In the genomic region with DNA sequence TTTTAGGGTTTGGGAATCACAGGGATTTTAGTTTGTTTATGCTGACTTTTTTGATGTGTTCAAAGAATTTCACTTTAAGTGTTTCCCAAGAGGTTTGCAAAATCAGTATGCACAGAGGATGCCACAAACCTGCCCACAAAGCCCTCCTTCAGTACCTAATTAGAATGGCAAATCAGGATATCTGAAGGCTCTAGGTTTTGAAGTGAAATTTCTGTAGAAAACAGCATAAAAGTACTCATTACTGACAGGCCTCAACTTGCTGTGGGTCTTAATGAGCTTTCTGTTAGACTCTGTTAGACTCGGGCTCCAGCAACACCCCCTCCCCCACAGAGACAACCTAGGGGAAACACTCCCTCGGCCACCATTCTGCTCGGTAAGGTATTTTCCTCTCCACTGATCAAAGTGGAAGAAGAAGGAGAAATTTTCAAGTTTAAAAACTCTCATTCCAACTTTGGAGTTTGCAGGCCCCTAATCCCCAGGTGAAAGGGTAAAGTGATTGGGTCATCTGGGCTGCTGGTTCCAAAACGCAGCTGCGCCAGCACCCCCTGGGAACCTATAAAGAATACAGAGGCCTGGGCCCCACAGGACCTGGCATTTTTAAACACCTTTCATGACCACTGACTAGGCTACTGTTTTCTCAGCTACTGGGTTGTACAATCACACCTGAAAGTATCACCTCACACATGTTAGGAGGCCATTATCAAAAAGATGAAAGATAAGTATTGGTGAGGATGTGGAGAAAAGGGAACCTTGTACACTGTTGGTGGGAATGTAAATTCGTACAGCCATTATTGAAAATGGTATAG, we compare ENCODE assay signal across 10 cellular contexts.
DNase-seq lines count a peak whose midpoint lies in the region; ATAC-seq and TF ChIP-seq lines count a peak whose summit lies in the region.
"Had no signal": no experiment of that assay in that cellular context is flagged by ENCODE, and none has a peak within 500 bp of the region (broad histone marks: within the 10 kb centered on the region; RNA-seq: fewer than 3 reads in every experiment).

No MANE protein-coding gene starts in this region.

- H3K9me3 ChIP-seq in OCI-LY7 (ENCODE audit: low read length) = no peaks in the 10 kb centered on the region
- no peaks in the 10 kb centered on the region for H3K9me3 ChIP-seq in thyroid gland
- H3K9me3 ChIP-seq in naive thymus-derived CD4-positive, alpha-beta T cell (ENCODE audit: control insufficient read depth in 2 of 3, low read length in 3 of 3) = no peaks in the 10 kb centered on the region
- H3K9me3 ChIP-seq: gastroesophageal sphincter, neutrophil had no signal

- CTCF ChIA-PET in OCI-LY7 (lab: Charles Lee; ENCODE audit: unreplicated experiment) = no interaction called here
- CTCF ChIA-PET in naive thymus-derived CD4-positive, alpha-beta T cell (lab: Charles Lee) = no interaction called here
- CTCF ChIA-PET in activated CD4-positive, alpha-beta T cell treated with anti-CD3 and anti-CD28 coated beads, Interleukin-2, amount 10 ng/mL, durations not matched to agents 7 days and 5 days (lab: Charles Lee) = interaction anchor here (0.6 to 1.3 kb wide), 4 partner anchors 9 to 564 kb away, joined by 3 to 4 read pairs (median 3); no protein-coding TSS in a partner anchor

- TF ChIP-seq CTCF in OCI-LY7 (conservative IDR thresholded peaks at IDR 0.05; ENCODE audit: low read length) (no peak), thyroid gland (IDR thresholded peaks at IDR 0.05) (no peak)

- no peaks in the 10 kb centered on the region for H3K9me3 Mint-ChIP-seq in activated naive CD8-positive, alpha-beta T cell treated with anti-CD3 and anti-CD28 coated beads, Interleukin-2, amount 50 U/mL, for 24 hours
- no peaks in the 10 kb centered on the region for H3K9me3 Mint-ChIP-seq in activated naive CD8-positive, alpha-beta T cell treated with anti-CD3 and anti-CD28 coated beads for 36 hours
- no peaks in the 10 kb centered on the region for H3K9me3 Mint-ChIP-seq in naive thymus-derived CD4-positive, alpha-beta T cell
- H3K9me3 Mint-ChIP-seq in activated CD4-positive, alpha-beta T cell treated with anti-CD3 and anti-CD28 coated beads, Interleukin-2, amount 10 ng/mL, durations not matched to agents 7 days and 5 days = no peaks in the 10 kb centered on the region

- BruUV-seq in OCI-LY7 (replicated peaks; lab: Mats Ljungman, UMichigan) = no TSS peak

- H3K36me3 ChIP-seq in OCI-LY7 (ENCODE audit: insufficient read depth, low read length) (no peaks in the 10 kb centered on the region), thyroid gland (no peaks in the 10 kb centered on the region)
- H3K36me3 ChIP-seq in naive thymus-derived CD4-positive, alpha-beta T cell (ENCODE audit: control insufficient read depth in 2 of 3, insufficient read depth in 3 of 3, low read length in 3 of 3) = no peaks in the 10 kb centered on the region
- H3K36me3 ChIP-seq: gastroesophageal sphincter, neutrophil had no signal

- DNase-seq in activated naive CD8-positive, alpha-beta T cell treated with anti-CD3 and anti-CD28 coated beads, Interleukin-2, amount 50 U/mL, for 24 hours = no peak
- DNase-seq in activated naive CD8-positive, alpha-beta T cell treated with anti-CD3 and anti-CD28 coated beads for 36 hours = no peak
- DNase-seq in OCI-LY7 (ENCODE audit: low spot score) = no peak
- peak; percentile 45 to 53 for DNase-seq in thyroid gland
- no peak for DNase-seq in ureter (ENCODE audit: low spot score)
- no peak for DNase-seq in naive thymus-derived CD4-positive, alpha-beta T cell
- DNase-seq in activated CD4-positive, alpha-beta T cell treated with anti-CD3 and anti-CD28 coated beads, Interleukin-2, amount 10 ng/mL, durations not matched to agents 7 days and 5 days = no peak

- H3K79me2 ChIP-seq in OCI-LY7 (ENCODE audit: insufficient read depth, low read depth, low read length) = no peaks in the 10 kb centered on the region

- H3K4me1 ChIP-seq in OCI-LY7 (ENCODE audit: insufficient read depth, low read length, poor library complexity, severe bottlenecking) (peaks cover 9% of the 10 kb centered on the region), thyroid gland (peaks cover 6 to 11% of the 10 kb centered on the region in 2 donors)
- H3K4me1 ChIP-seq in naive thymus-derived CD4-positive, alpha-beta T cell (ENCODE audit: control insufficient read depth in 2 of 2, insufficient read depth in 2 of 2, low read length in 2 of 2) = no peaks in the 10 kb centered on the region

- no peaks in the 10 kb centered on the region for H4K20me1 ChIP-seq in OCI-LY7 (ENCODE audit: insufficient read depth, low read length)

- H3K27ac ChIP-seq in OCI-LY7 (ENCODE audit: low read depth, low read length, poor library complexity, severe bottlenecking) (no peak overlapping the region), thyroid gland (peak overlapping the region; percentile 32 to 71 (median 47))
- no peak overlapping the region for H3K27ac ChIP-seq in naive thymus-derived CD4-positive, alpha-beta T cell (ENCODE audit: low read depth, low read length)
- H3K27ac ChIP-seq: gastroesophageal sphincter, neutrophil had no signal

- no peaks in the 10 kb centered on the region for H3K27me3 Mint-ChIP-seq in activated naive CD8-positive, alpha-beta T cell treated with anti-CD3 and anti-CD28 coated beads, Interleukin-2, amount 50 U/mL, for 24 hours
- no peaks in the 10 kb centered on the region for H3K27me3 Mint-ChIP-seq in activated naive CD8-positive, alpha-beta T cell treated with anti-CD3 and anti-CD28 coated beads for 36 hours
- peaks cover 0 to 3% (median 0%) of the 10 kb centered on the region in 5 donors for H3K27me3 Mint-ChIP-seq in naive thymus-derived CD4-positive, alpha-beta T cell
- H3K27me3 Mint-ChIP-seq in activated CD4-positive, alpha-beta T cell treated with anti-CD3 and anti-CD28 coated beads, Interleukin-2, amount 10 ng/mL, durations not matched to agents 7 days and 5 days = no peaks in the 10 kb centered on the region

- no peak overlapping the region for H3K4me2 ChIP-seq in OCI-LY7 (ENCODE audit: low read length)

- ATAC-seq in activated naive CD8-positive, alpha-beta T cell treated with anti-CD3 and anti-CD28 coated beads, Interleukin-2, amount 50 U/mL, for 24 hours = peak; percentile 50
- ATAC-seq in HG02885 (IDR thresholded peaks at IDR 0.05; ENCODE audit: poor library complexity, unreplicated experiment) = peak; percentile 66
- ATAC-seq in naive thymus-derived CD4-positive, alpha-beta T cell = no peak

- intact Hi-C loops in OCI-LY7 (cut with micrococcal nuclease; ENCODE audit: unreplicated experiment) (loop anchor here (10.0 kb wide), 1 partner anchor 578 kb away; no protein-coding TSS in a partner anchor), thyroid gland (cut with DNase I) (loop anchor here (5.0 to 10.0 kb wide), 2 partner anchors 68 to 121 kb away; partner anchors contain the start of gene PLEKHA7)
- intact Hi-C loops in naive thymus-derived CD4-positive, alpha-beta T cell (cut with micrococcal nuclease) = loop anchor here in 1 of 2 donors (1.0 kb wide), 1 partner anchor 117 kb away; no protein-coding TSS in a partner anchor

- H3K36me3 Mint-ChIP-seq in activated naive CD8-positive, alpha-beta T cell treated with anti-CD3 and anti-CD28 coated beads, Interleukin-2, amount 50 U/mL, for 24 hours (ENCODE audit: low read depth) = no peaks in the 10 kb centered on the region
- no peaks in the 10 kb centered on the region for H3K36me3 Mint-ChIP-seq in activated naive CD8-positive, alpha-beta T cell treated with anti-CD3 and anti-CD28 coated beads for 36 hours
- no peaks in the 10 kb centered on the region for H3K36me3 Mint-ChIP-seq in naive thymus-derived CD4-positive, alpha-beta T cell
- H3K36me3 Mint-ChIP-seq in activated CD4-positive, alpha-beta T cell treated with anti-CD3 and anti-CD28 coated beads, Interleukin-2, amount 10 ng/mL, durations not matched to agents 7 days and 5 days (ENCODE audit: low read depth) = no peaks in the 10 kb centered on the region

- 42 to 48% methylated on average over 6 of the region's 6 CpGs for WGBS in thyroid gland, 2 donors

- H3K27ac Mint-ChIP-seq in activated naive CD8-positive, alpha-beta T cell treated with anti-CD3 and anti-CD28 coated beads, Interleukin-2, amount 50 U/mL, for 24 hours = no peak overlapping the region
- H3K27ac Mint-ChIP-seq in activated naive CD8-positive, alpha-beta T cell treated with anti-CD3 and anti-CD28 coated beads for 36 hours = no peak overlapping the region
- no peak overlapping the region for H3K27ac Mint-ChIP-seq in naive thymus-derived CD4-positive, alpha-beta T cell
- H3K27ac Mint-ChIP-seq in activated CD4-positive, alpha-beta T cell treated with anti-CD3 and anti-CD28 coated beads, Interleukin-2, amount 10 ng/mL, durations not matched to agents 7 days and 5 days = no peak overlapping the region

- peaks cover 10% of the 10 kb centered on the region for H3K4me1 Mint-ChIP-seq in activated naive CD8-positive, alpha-beta T cell treated with anti-CD3 and anti-CD28 coated beads, Interleukin-2, amount 50 U/mL, for 24 hours
- H3K4me1 Mint-ChIP-seq in activated naive CD8-positive, alpha-beta T cell treated with anti-CD3 and anti-CD28 coated beads for 36 hours = peaks cover 5% of the 10 kb centered on the region
- peaks cover 0 to 5% (median 0%) of the 10 kb centered on the region in 7 donors for H3K4me1 Mint-ChIP-seq in naive thymus-derived CD4-positive, alpha-beta T cell
- H3K4me1 Mint-ChIP-seq in activated CD4-positive, alpha-beta T cell treated with anti-CD3 and anti-CD28 coated beads, Interleukin-2, amount 10 ng/mL, durations not matched to agents 7 days and 5 days = peaks cover 3% of the 10 kb centered on the region

- no peaks in the 10 kb centered on the region for H3K27me3 ChIP-seq in thyroid gland
- no peaks in the 10 kb centered on the region for H3K27me3 ChIP-seq in naive thymus-derived CD4-positive, alpha-beta T cell (ENCODE audit: control insufficient read depth in 2 of 2, insufficient read depth in 2 of 2, low read length in 2 of 2)
- H3K27me3 ChIP-seq: gastroesophageal sphincter, neutrophil had no signal

- no peak for TF ChIP-seq POLR2A in thyroid gland (IDR thresholded peaks at IDR 0.05)

- H3K4me3 Mint-ChIP-seq in activated naive CD8-positive, alpha-beta T cell treated with anti-CD3 and anti-CD28 coated beads, Interleukin-2, amount 50 U/mL, for 24 hours = no peak overlapping the region
- no peak overlapping the region for H3K4me3 Mint-ChIP-seq in activated naive CD8-positive, alpha-beta T cell treated with anti-CD3 and anti-CD28 coated beads for 36 hours
- H3K4me3 Mint-ChIP-seq in naive thymus-derived CD4-positive, alpha-beta T cell = no peak overlapping the region
- no peak overlapping the region for H3K4me3 Mint-ChIP-seq in activated CD4-positive, alpha-beta T cell treated with anti-CD3 and anti-CD28 coated beads, Interleukin-2, amount 10 ng/mL, durations not matched to agents 7 days and 5 days

- peak overlapping the region; percentile 46 for H2AFZ ChIP-seq in OCI-LY7 (ENCODE audit: low read length)

- no peak overlapping the region for H3K4me3 ChIP-seq in OCI-LY7 (ENCODE audit: low read depth, low read length, poor library complexity, severe bottlenecking)
- no peak overlapping the region for H3K4me3 ChIP-seq in thyroid gland (replicated peaks in 1 of 3)
- H3K4me3 ChIP-seq in naive thymus-derived CD4-positive, alpha-beta T cell (ENCODE audit: low read length) = no peak overlapping the region
- H3K4me3 ChIP-seq: gastroesophageal sphincter had no signal

- H3K9me2 ChIP-seq in OCI-LY7 (ENCODE audit: insufficient read depth, low read length) = no peaks in the 10 kb centered on the region

- POLR2A ChIA-PET in OCI-LY7 (lab: Charles Lee) = no interaction called here
- POLR2A ChIA-PET in naive thymus-derived CD4-positive, alpha-beta T cell (lab: Charles Lee) = no interaction called here
- POLR2A ChIA-PET in activated CD4-positive, alpha-beta T cell treated with anti-CD3 and anti-CD28 coated beads, Interleukin-2, amount 10 ng/mL, durations not matched to agents 7 days and 5 days (lab: Charles Lee) = no interaction called here

Comparison
In these comparisons a context has a peak if more than half of its experiments do, and no peak if none do; other contexts are left out.
1. DNase-seq: peak in thyroid gland (2 of 2); none in activated naive CD8-positive, alpha-beta T cell treated with anti-CD3 and anti-CD28 coated beads, Interleukin-2, amount 50 U/mL, for 24 hours (single experiment), activated naive CD8-positive, alpha-beta T cell treated with anti-CD3 and anti-CD28 coated beads for 36 hours (single experiment), OCI-LY7 (single experiment), ureter (single experiment), naive thymus-derived CD4-positive, alpha-beta T cell (0 of 9) and activated CD4-positive, alpha-beta T cell treated with anti-CD3 and anti-CD28 coated beads, Interleukin-2, amount 10 ng/mL, durations not matched to agents 7 days and 5 days (single experiment).
2. H3K27ac ChIP-seq: peak in thyroid gland (3 of 3); none in OCI-LY7 (single experiment) and naive thymus-derived CD4-positive, alpha-beta T cell (single experiment).